1 cellular context compared by ENCODE assay signal in the genomic region with DNA sequence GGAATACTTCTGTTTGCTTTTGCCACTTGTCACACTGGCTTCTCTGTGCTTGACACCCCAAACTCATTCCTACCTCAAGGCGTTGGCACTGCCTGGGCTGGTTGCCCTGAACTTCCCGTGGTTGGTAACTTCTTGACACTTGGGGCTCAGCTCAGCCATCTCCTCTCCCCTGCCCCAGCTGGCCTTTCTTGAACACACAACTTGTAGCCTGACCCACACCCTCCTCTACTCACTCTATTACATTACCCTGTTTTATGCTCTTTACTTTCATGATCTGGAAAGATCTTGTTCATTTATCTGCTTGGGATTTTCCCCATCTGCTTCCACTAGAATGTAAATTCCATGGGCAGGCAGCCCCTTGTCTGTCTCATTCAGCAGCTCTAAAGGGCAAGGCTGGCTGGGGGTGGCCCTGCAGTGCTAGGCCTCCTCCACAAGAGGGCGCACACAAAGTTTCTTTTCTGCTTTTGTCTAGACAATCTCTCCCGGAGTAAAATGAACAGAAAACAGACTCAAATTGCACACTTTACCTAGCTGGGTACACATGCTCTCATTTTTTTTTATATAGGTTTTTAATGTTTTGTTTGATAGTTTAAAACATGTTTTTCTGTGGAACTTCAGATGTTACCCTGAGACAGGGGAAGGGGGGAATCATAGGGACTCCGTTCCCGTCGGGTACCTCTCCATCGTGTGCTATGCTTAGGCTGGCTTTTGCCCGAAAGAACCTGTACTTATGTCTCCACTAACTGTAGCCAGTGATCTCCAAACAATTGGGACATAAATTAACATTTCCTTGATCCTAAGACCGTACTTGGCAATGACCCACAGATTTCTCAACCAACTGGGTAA.
TF ChIP-seq lines count a peak whose summit lies in the region.

No MANE protein-coding gene starts in this region.

TF ChIP-seq in H1, 55 proteins besides CTCF, POLR2A, EP300 and RAD21:
- TF ChIP-seq TCF12 (IDR thresholded peaks at IDR 0.05; ENCODE audit: low read depth, low read length) (no peak), ASH2L (IDR thresholded peaks at IDR 0.05; ENCODE audit: low read length) (no peak), NRF1 (IDR thresholded peaks at IDR 0.05; ENCODE audit: low read depth, low read length) (no peak), BCL11A (IDR thresholded peaks at IDR 0.05; ENCODE audit: low read depth in 2 of 2, low read length in 2 of 2) (no peak), KDM4A (IDR thresholded peaks at IDR 0.05; ENCODE audit: low read depth, low read length, severe bottlenecking) (no peak), TAF1 (IDR thresholded peaks at IDR 0.05; ENCODE audit: low read depth, low read length) (no peak), GTF2F1 (IDR thresholded peaks at IDR 0.05; ENCODE audit: borderline replicate concordance, low read depth, low read length) (no peak), HDAC6 (IDR thresholded peaks at IDR 0.05; ENCODE audit: low read depth, low read length) (no peak), SAP30 (IDR thresholded peaks at IDR 0.05; ENCODE audit: insufficient read depth, insufficient replicate concordance, low read length) (no peak), ZNF274 (IDR thresholded peaks at IDR 0.05; ENCODE audit: borderline replicate concordance, extremely low read depth, low read length) (no peak), CTBP2 (IDR thresholded peaks at IDR 0.05; ENCODE audit: borderline replicate concordance, insufficient read depth, insufficient read length, low read length) (no peak), SP2 (IDR thresholded peaks at IDR 0.05; ENCODE audit: low read length) (no peak), CEBPB (IDR thresholded peaks at IDR 0.05; ENCODE audit: low read depth, low read length) (no peak), JUND (IDR thresholded peaks at IDR 0.05; ENCODE audit: low read length) (no peak), NANOG (IDR thresholded peaks at IDR 0.05; ENCODE audit: insufficient read depth, low read depth, low read length, poor library complexity, severe bottlenecking) (no peak), EZH2 (IDR thresholded peaks at IDR 0.05; ENCODE audit: low read depth, low read length, severe bottlenecking) (no peak)
- TF ChIP-seq, protein P1, sequence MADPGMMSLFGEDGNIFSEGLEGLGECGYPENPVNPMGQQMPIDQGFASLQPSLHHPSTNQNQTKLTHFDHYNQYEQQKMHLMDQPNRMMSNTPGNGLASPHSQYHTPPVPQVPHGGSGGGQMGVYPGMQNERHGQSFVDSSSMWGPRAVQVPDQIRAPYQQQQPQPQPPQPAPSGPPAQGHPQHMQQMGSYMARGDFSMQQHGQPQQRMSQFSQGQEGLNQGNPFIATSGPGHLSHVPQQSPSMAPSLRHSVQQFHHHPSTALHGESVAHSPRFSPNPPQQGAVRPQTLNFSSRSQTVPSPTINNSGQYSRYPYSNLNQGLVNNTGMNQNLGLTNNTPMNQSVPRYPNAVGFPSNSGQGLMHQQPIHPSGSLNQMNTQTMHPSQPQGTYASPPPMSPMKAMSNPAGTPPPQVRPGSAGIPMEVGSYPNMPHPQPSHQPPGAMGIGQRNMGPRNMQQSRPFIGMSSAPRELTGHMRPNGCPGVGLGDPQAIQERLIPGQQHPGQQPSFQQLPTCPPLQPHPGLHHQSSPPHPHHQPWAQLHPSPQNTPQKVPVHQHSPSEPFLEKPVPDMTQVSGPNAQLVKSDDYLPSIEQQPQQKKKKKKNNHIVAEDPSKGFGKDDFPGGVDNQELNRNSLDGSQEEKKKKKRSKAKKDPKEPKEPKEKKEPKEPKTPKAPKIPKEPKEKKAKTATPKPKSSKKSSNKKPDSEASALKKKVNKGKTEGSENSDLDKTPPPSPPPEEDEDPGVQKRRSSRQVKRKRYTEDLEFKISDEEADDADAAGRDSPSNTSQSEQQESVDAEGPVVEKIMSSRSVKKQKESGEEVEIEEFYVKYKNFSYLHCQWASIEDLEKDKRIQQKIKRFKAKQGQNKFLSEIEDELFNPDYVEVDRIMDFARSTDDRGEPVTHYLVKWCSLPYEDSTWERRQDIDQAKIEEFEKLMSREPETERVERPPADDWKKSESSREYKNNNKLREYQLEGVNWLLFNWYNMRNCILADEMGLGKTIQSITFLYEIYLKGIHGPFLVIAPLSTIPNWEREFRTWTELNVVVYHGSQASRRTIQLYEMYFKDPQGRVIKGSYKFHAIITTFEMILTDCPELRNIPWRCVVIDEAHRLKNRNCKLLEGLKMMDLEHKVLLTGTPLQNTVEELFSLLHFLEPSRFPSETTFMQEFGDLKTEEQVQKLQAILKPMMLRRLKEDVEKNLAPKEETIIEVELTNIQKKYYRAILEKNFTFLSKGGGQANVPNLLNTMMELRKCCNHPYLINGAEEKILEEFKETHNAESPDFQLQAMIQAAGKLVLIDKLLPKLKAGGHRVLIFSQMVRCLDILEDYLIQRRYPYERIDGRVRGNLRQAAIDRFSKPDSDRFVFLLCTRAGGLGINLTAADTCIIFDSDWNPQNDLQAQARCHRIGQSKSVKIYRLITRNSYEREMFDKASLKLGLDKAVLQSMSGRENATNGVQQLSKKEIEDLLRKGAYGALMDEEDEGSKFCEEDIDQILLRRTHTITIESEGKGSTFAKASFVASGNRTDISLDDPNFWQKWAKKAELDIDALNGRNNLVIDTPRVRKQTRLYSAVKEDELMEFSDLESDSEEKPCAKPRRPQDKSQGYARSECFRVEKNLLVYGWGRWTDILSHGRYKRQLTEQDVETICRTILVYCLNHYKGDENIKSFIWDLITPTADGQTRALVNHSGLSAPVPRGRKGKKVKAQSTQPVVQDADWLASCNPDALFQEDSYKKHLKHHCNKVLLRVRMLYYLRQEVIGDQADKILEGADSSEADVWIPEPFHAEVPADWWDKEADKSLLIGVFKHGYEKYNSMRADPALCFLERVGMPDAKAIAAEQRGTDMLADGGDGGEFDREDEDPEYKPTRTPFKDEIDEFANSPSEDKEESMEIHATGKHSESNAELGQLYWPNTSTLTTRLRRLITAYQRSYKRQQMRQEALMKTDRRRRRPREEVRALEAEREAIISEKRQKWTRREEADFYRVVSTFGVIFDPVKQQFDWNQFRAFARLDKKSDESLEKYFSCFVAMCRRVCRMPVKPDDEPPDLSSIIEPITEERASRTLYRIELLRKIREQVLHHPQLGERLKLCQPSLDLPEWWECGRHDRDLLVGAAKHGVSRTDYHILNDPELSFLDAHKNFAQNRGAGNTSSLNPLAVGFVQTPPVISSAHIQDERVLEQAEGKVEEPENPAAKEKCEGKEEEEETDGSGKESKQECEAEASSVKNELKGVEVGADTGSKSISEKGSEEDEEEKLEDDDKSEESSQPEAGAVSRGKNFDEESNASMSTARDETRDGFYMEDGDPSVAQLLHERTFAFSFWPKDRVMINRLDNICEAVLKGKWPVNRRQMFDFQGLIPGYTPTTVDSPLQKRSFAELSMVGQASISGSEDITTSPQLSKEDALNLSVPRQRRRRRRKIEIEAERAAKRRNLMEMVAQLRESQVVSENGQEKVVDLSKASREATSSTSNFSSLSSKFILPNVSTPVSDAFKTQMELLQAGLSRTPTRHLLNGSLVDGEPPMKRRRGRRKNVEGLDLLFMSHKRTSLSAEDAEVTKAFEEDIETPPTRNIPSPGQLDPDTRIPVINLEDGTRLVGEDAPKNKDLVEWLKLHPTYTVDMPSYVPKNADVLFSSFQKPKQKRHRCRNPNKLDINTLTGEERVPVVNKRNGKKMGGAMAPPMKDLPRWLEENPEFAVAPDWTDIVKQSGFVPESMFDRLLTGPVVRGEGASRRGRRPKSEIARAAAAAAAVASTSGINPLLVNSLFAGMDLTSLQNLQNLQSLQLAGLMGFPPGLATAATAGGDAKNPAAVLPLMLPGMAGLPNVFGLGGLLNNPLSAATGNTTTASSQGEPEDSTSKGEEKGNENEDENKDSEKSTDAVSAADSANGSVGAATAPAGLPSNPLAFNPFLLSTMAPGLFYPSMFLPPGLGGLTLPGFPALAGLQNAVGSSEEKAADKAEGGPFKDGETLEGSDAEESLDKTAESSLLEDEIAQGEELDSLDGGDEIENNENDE (IDR thresholded peaks at IDR 0.05; ENCODE audit: insufficient replicate concordance, low read length): no peak
- TF ChIP-seq, protein P2, sequence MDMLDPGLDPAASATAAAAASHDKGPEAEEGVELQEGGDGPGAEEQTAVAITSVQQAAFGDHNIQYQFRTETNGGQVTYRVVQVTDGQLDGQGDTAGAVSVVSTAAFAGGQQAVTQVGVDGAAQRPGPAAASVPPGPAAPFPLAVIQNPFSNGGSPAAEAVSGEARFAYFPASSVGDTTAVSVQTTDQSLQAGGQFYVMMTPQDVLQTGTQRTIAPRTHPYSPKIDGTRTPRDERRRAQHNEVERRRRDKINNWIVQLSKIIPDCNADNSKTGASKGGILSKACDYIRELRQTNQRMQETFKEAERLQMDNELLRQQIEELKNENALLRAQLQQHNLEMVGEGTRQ (IDR thresholded peaks at IDR 0.05; ENCODE audit: low read length): no peak
